In genomic region chr6:160535270-160535669, GRCh38 we compare ENCODE assay signal across 25 cellular contexts.
"Had no signal": no experiment of that assay in that cellular context is flagged by ENCODE, and none has a peak within 500 bp of the region (broad histone marks: within the 10 kb centered on the region; RNA-seq: fewer than 3 reads in every experiment).

No MANE protein-coding gene starts in this region.

- ATAC-seq: activated CD4-positive, alpha-beta T cell treated with anti-CD3 and anti-CD28 coated beads for 36 hours; activated T-cell treated with anti-CD3 and anti-CD28 coated beads, Interleukin-2, amount 50 U/mL, for 72 hours; Panc1; Right ventricle myocardium inferior had no signal

- H3K36me3 Mint-ChIP-seq: activated naive CD4-positive, alpha-beta T cell treated with anti-CD3 and anti-CD28 coated beads, Interleukin-2, amount 10 ng/mL, durations not matched to agents 7 days and 5 days; activated naive CD8-positive, alpha-beta T cell treated with anti-CD3 and anti-CD28 coated beads for 36 hours had no signal

- H3K4me1 Mint-ChIP-seq: activated CD4-positive, alpha-beta memory T cell treated with anti-CD3 and anti-CD28 coated beads, Interleukin-2, amount 10 ng/mL, durations not matched to agents 7 days and 5 days; activated CD4-positive, alpha-beta T cell treated with anti-CD3 and anti-CD28 coated beads for 36 hours; activated naive CD4-positive, alpha-beta T cell treated with anti-CD3 and anti-CD28 coated beads, Interleukin-2, amount 10 ng/mL, durations not matched to agents 7 days and 5 days; activated naive CD8-positive, alpha-beta T cell treated with anti-CD3 and anti-CD28 coated beads for 36 hours had no signal

- H3K27ac Mint-ChIP-seq: activated CD4-positive, alpha-beta memory T cell treated with anti-CD3 and anti-CD28 coated beads, Interleukin-2, amount 10 ng/mL, durations not matched to agents 7 days and 5 days; activated CD4-positive, alpha-beta T cell treated with anti-CD3 and anti-CD28 coated beads for 36 hours; activated naive CD4-positive, alpha-beta T cell treated with anti-CD3 and anti-CD28 coated beads, Interleukin-2, amount 10 ng/mL, durations not matched to agents 7 days and 5 days; activated naive CD8-positive, alpha-beta T cell treated with anti-CD3 and anti-CD28 coated beads for 36 hours; activated T-cell treated with anti-CD3 and anti-CD28 coated beads, Interleukin-2, amount 50 U/mL, for 72 hours; activated T-helper 2 cell treated with anti-CD3 and anti-CD28 coated beads, Interferon-gamma antibody, Interleukin-2, Interleukin-4, amounts not matched to agents 10 μg/mL and 5 μg/mL and 100 μg/mL, durations not matched to agents 14 hours and 24 hours and 36 hours had no signal

- H3K9me3 Mint-ChIP-seq: activated CD4-positive, alpha-beta memory T cell treated with anti-CD3 and anti-CD28 coated beads, Interleukin-2, amount 10 ng/mL, durations not matched to agents 7 days and 5 days; activated naive CD4-positive, alpha-beta T cell treated with anti-CD3 and anti-CD28 coated beads, Interleukin-2, amount 10 ng/mL, durations not matched to agents 7 days and 5 days; activated naive CD8-positive, alpha-beta T cell treated with anti-CD3 and anti-CD28 coated beads for 36 hours; activated T-cell treated with anti-CD3 and anti-CD28 coated beads, Interleukin-2, amount 50 U/mL, for 72 hours; activated T-helper 2 cell treated with anti-CD3 and anti-CD28 coated beads, Interferon-gamma antibody, Interleukin-2, Interleukin-4, amounts not matched to agents 10 μg/mL and 5 μg/mL and 100 μg/mL, durations not matched to agents 14 hours and 24 hours and 36 hours had no signal

- H3K36me3 ChIP-seq: brain microvascular endothelial cell, WERI-Rb-1 had no signal

- H3K4me3 Mint-ChIP-seq: activated CD4-positive, alpha-beta memory T cell treated with anti-CD3 and anti-CD28 coated beads, Interleukin-2, amount 10 ng/mL, durations not matched to agents 7 days and 5 days; activated CD4-positive, alpha-beta T cell treated with anti-CD3 and anti-CD28 coated beads for 36 hours; activated naive CD4-positive, alpha-beta T cell treated with anti-CD3 and anti-CD28 coated beads, Interleukin-2, amount 10 ng/mL, durations not matched to agents 7 days and 5 days; activated naive CD8-positive, alpha-beta T cell treated with anti-CD3 and anti-CD28 coated beads for 36 hours; activated T-cell treated with anti-CD3 and anti-CD28 coated beads, Interleukin-2, amount 50 U/mL, for 72 hours had no signal

- H3K4me3 ChIP-seq: SK-N-MC had no signal

- H3K27ac ChIP-seq: brain microvascular endothelial cell, SK-N-MC, WERI-Rb-1 had no signal

- DNase-seq: activated CD4-positive, alpha-beta memory T cell treated with anti-CD3 and anti-CD28 coated beads, Interleukin-2, amount 10 ng/mL, durations not matched to agents 7 days and 5 days; activated CD4-positive, alpha-beta T cell treated with anti-CD3 and anti-CD28 coated beads for 36 hours; activated CD4-positive, alpha-beta T cell treated with anti-CD3 and anti-CD28 coated beads, Interleukin-2, amount 50 U/mL, for 1 hour; activated gamma-delta T cell treated with Interleukin-2 at 50 U/mL for 16 hours; activated naive CD4-positive, alpha-beta T cell treated with anti-CD3 and anti-CD28 coated beads, Interleukin-2, amount 10 ng/mL, durations not matched to agents 7 days and 5 days; activated naive CD8-positive, alpha-beta T cell treated with anti-CD3 and anti-CD28 coated beads for 36 hours; activated T-cell treated with anti-CD3 and anti-CD28 coated beads, Interleukin-2, amount 50 U/mL, for 72 hours; brain microvascular endothelial cell; MM.1S; NCI-H1105; NCI-H1436; NCI-H1694 treated with DMSO at 0.1 percent for 48 hours; NCI-H2029 treated with DMSO at 0.1 percent for 48 hours; NCI-H345; NCI-H510A; NCI-H526 treated with DMSO at 0.1 percent for 48 hours; NK-92 treated with Interleukin-12 subunit alpha and Interleukin-12 subunit beta, amount 100 ng/mL, for 24 hours; OCI-M1; RPMI8226; T-helper 1 cell; WERI-Rb-1 had no signal

- H3K27me3 ChIP-seq: brain microvascular endothelial cell had no signal
